15 cellular contexts compared by ENCODE assay signal in genomic region chr3:117547956-117548550, GRCh38.
A peak's percentile ranks its signal among the peaks of the same experiment; 100 is the strongest.
DNase-seq lines count a peak whose midpoint lies in the region; ATAC-seq and TF ChIP-seq lines count a peak whose summit lies in the region.
"Had no signal": no experiment of that assay in that cellular context is flagged by ENCODE, and none has a peak within 500 bp of the region (broad histone marks: within the 10 kb centered on the region; RNA-seq: fewer than 3 reads in every experiment).

No MANE protein-coding gene starts in this region.

- H3K4me1 ChIP-seq in adipocyte (ENCODE audit: control insufficient read depth, insufficient read depth, low read length) = peaks cover 28% of the 10 kb centered on the region
- H3K4me1 ChIP-seq: uterus had no signal

- H3K27me3 Mint-ChIP-seq in HFFc6 (ENCODE audit: insufficient read depth) = no peaks in the 10 kb centered on the region
- H3K27me3 Mint-ChIP-seq in activated naive CD8-positive, alpha-beta T cell treated with anti-CD3 and anti-CD28 coated beads, Interleukin-2, amount 50 U/mL, for 24 hours = no peaks in the 10 kb centered on the region
- H3K27me3 Mint-ChIP-seq: activated CD4-positive, alpha-beta T cell treated with anti-CD3 and anti-CD28 coated beads for 36 hours; activated T-helper 17 cell treated with anti-CD3 and anti-CD28 coated beads, Interleukin-2, amount 50 U/mL, for 72 hours; central memory CD8-positive, alpha-beta T cell had no signal

- no peak overlapping the region for H3K27ac ChIP-seq in substantia nigra (ENCODE audit: low read depth, low read length, poor library complexity, severe bottlenecking)
- H3K27ac ChIP-seq: uterus had no signal

- no peak overlapping the region for H3K4me3 Mint-ChIP-seq in HFFc6
- no peak overlapping the region for H3K4me3 Mint-ChIP-seq in activated naive CD8-positive, alpha-beta T cell treated with anti-CD3 and anti-CD28 coated beads, Interleukin-2, amount 50 U/mL, for 24 hours
- H3K4me3 Mint-ChIP-seq: activated CD4-positive, alpha-beta T cell treated with anti-CD3 and anti-CD28 coated beads for 36 hours; activated T-helper 17 cell treated with anti-CD3 and anti-CD28 coated beads, Interleukin-2, amount 50 U/mL, for 72 hours; central memory CD8-positive, alpha-beta T cell had no signal

- no peak overlapping the region for H3K27ac Mint-ChIP-seq in HFFc6
- H3K27ac Mint-ChIP-seq in activated naive CD8-positive, alpha-beta T cell treated with anti-CD3 and anti-CD28 coated beads, Interleukin-2, amount 50 U/mL, for 24 hours = no peak overlapping the region
- H3K27ac Mint-ChIP-seq: activated CD4-positive, alpha-beta T cell treated with anti-CD3 and anti-CD28 coated beads for 36 hours; activated T-helper 17 cell treated with anti-CD3 and anti-CD28 coated beads, Interleukin-2, amount 50 U/mL, for 72 hours had no signal

- no peaks in the 10 kb centered on the region for H3K27me3 ChIP-seq in adipocyte (replicated peaks; ENCODE audit: control insufficient read depth, insufficient read depth, low read length)
- H3K27me3 ChIP-seq: uterus had no signal

- TF ChIP-seq CTCF in HFFc6 (IDR thresholded peaks at IDR 0.05) = no peak

- ATAC-seq in HG03095 (IDR thresholded peaks at IDR 0.05; ENCODE audit: unreplicated experiment) = no peak
- no peak for ATAC-seq in activated naive CD8-positive, alpha-beta T cell treated with anti-CD3 and anti-CD28 coated beads, Interleukin-2, amount 50 U/mL, for 24 hours
- no peak for ATAC-seq in GM21737 (IDR thresholded peaks at IDR 0.05; ENCODE audit: unreplicated experiment)
- ATAC-seq: activated CD4-positive, alpha-beta T cell treated with anti-CD3 and anti-CD28 coated beads for 36 hours; activated T-helper 17 cell treated with anti-CD3 and anti-CD28 coated beads, Interleukin-2, amount 50 U/mL, for 72 hours had no signal

- DNase-seq in ACHN (peak; percentile 96), HFFc6 (peak; percentile 22), adipocyte (ENCODE audit: low read depth) (peak; percentile 69), hepatic stellate cell (ENCODE audit: low spot score) (peak; percentile 14), substantia nigra (lab: John Stamatoyannopoulos, UW) (no peak)
- no peak for DNase-seq in activated naive CD8-positive, alpha-beta T cell treated with anti-CD3 and anti-CD28 coated beads, Interleukin-2, amount 50 U/mL, for 24 hours
- DNase-seq: activated CD4-positive, alpha-beta T cell treated with anti-CD3 and anti-CD28 coated beads for 36 hours; left cardiac atrium; MV-4-11; nucleus accumbens; uterus had no signal

- peaks cover 11% of the 10 kb centered on the region; the same call in 1 of the 2 replicates for H3K4me1 Mint-ChIP-seq in HFFc6 (ENCODE audit: low read depth)
- no peaks in the 10 kb centered on the region for H3K4me1 Mint-ChIP-seq in activated naive CD8-positive, alpha-beta T cell treated with anti-CD3 and anti-CD28 coated beads, Interleukin-2, amount 50 U/mL, for 24 hours
- H3K4me1 Mint-ChIP-seq: activated CD4-positive, alpha-beta T cell treated with anti-CD3 and anti-CD28 coated beads for 36 hours; activated T-helper 17 cell treated with anti-CD3 and anti-CD28 coated beads, Interleukin-2, amount 50 U/mL, for 72 hours; central memory CD8-positive, alpha-beta T cell had no signal

- H3K36me3 Mint-ChIP-seq in HFFc6 (ENCODE audit: low read depth) = no peaks in the 10 kb centered on the region
- no peaks in the 10 kb centered on the region for H3K36me3 Mint-ChIP-seq in activated naive CD8-positive, alpha-beta T cell treated with anti-CD3 and anti-CD28 coated beads, Interleukin-2, amount 50 U/mL, for 24 hours (ENCODE audit: low read depth)

- in situ Hi-C loops in ACHN (cut with HindIII; ENCODE audit: low pct_ligation_motif_present, low pct_unique_long_range_greater_than_20kb, low sequenced_read_pairs) = no loop called here

- H3K36me3 ChIP-seq in adipocyte (ENCODE audit: control insufficient read depth, insufficient read depth, low read length, severe bottlenecking) = no peaks in the 10 kb centered on the region
- H3K36me3 ChIP-seq: uterus had no signal

- H3K9ac ChIP-seq in adipocyte (ENCODE audit: low read length) = peak overlapping the region; percentile 40

- peak overlapping the region; percentile 4 for H3K4me3 ChIP-seq in adipocyte (ENCODE audit: low read length)
- H3K4me3 ChIP-seq: uterus had no signal

- no peaks in the 10 kb centered on the region for H3K9me3 ChIP-seq in adipocyte (ENCODE audit: control insufficient read depth, low read length)
- H3K9me3 ChIP-seq: uterus had no signal

- peaks cover 6% of the 10 kb centered on the region; the same call in 1 of the 2 replicates for H3K9me3 Mint-ChIP-seq in HFFc6
- peaks cover 11% of the 10 kb centered on the region for H3K9me3 Mint-ChIP-seq in activated naive CD8-positive, alpha-beta T cell treated with anti-CD3 and anti-CD28 coated beads, Interleukin-2, amount 50 U/mL, for 24 hours

Comparison
In these comparisons a context has a peak if more than half of its experiments do, and no peak if none do; other contexts are left out.
1. DNase-seq: peak in ACHN (single experiment), HFFc6 (single experiment), adipocyte (single experiment) and hepatic stellate cell (single experiment); none in substantia nigra (0 of 49) and activated naive CD8-positive, alpha-beta T cell treated with anti-CD3 and anti-CD28 coated beads, Interleukin-2, amount 50 U/mL, for 24 hours (single experiment).